ENCODE assay signal across 29 cellular contexts in genomic region chr4:86283341-86283740, GRCh38.
"Had no signal": no experiment of that assay in that cellular context is flagged by ENCODE, and none has a peak within 500 bp of the region (broad histone marks: within the 10 kb centered on the region; RNA-seq: fewer than 3 reads in every experiment).

No MANE protein-coding gene starts in this region.

- ATAC-seq: esophagus mucosa; gastrocnemius medialis; heart left ventricle; left lobe of liver; natural killer cell; sciatic nerve; stimulated activated naive CD8-positive, alpha-beta T cell treated with anti-CD3 and anti-CD28 coated beads, Interleukin-15, amount 100 ng/mL, for 72 hours had no signal

- H3K4me2 ChIP-seq: hepatocyte, smooth muscle cell had no signal

- H3K4me3 ChIP-seq: dorsolateral prefrontal cortex, gastrocnemius medialis, heart left ventricle, hepatocyte, lung, right atrium auricular region, smooth muscle cell, suprapubic skin, transverse colon, vagina had no signal

- H3K27ac Mint-ChIP-seq: endodermal cell; memory B cell; natural killer cell; progenitor cell of endocrine pancreas; stimulated activated naive CD8-positive, alpha-beta T cell treated with anti-CD3 and anti-CD28 coated beads, Interleukin-15, amount 100 ng/mL, for 72 hours had no signal

- H3K27me3 ChIP-seq: dorsolateral prefrontal cortex, gastrocnemius medialis, heart left ventricle, hepatocyte, right atrium auricular region, suprapubic skin, transverse colon, vagina had no signal

- H3K9me3 Mint-ChIP-seq: endodermal cell; memory B cell; stimulated activated naive CD8-positive, alpha-beta T cell treated with anti-CD3 and anti-CD28 coated beads, Interleukin-15, amount 100 ng/mL, for 72 hours had no signal

- H3K27me3 Mint-ChIP-seq: progenitor cell of endocrine pancreas; stimulated activated naive CD8-positive, alpha-beta T cell treated with anti-CD3 and anti-CD28 coated beads, Interleukin-15, amount 100 ng/mL, for 72 hours had no signal

- H3K4me1 ChIP-seq: gastrocnemius medialis, heart left ventricle, parathyroid adenoma, right atrium auricular region, transverse colon had no signal

- H3K27ac ChIP-seq: epithelial cell of prostate, gastrocnemius medialis, heart left ventricle, hepatocyte, parathyroid adenoma, right atrium auricular region, suprapubic skin, transverse colon, vagina had no signal

- H3K36me3 Mint-ChIP-seq: memory B cell, natural killer cell had no signal

- H3K9ac ChIP-seq: parathyroid adenoma had no signal

- H3K36me3 ChIP-seq: gastrocnemius medialis, heart left ventricle, right atrium auricular region, suprapubic skin, transverse colon, vagina had no signal

- H2AFZ ChIP-seq: hepatocyte, parathyroid adenoma had no signal

- DNase-seq: dorsolateral prefrontal cortex; effector CD4-positive, alpha-beta T cell; endodermal cell; foreskin fibroblast; gastrocnemius medialis; heart left ventricle; kidney; natural killer cell; stimulated activated CD4-positive, alpha-beta T cell treated with anti-CD3 and anti-CD28 coated beads, Interleukin-12 subunit alpha, Interleukin-12 subunit beta, amount 100 ng/mL, for 4 hours; stimulated activated CD4-positive, alpha-beta T cell treated with anti-CD3 and anti-CD28 coated beads, Interleukin-1b, Interleukin-23, amount 100 ng/mL, for 48 hours; stimulated activated CD4-positive, alpha-beta T cell treated with anti-CD3 and anti-CD28 coated beads, Interleukin-4, amount 100 ng/mL, for 1 hour; stimulated activated CD8-positive, alpha-beta memory T cell treated with anti-CD3 and anti-CD28 coated beads, Interleukin-4, amount 100 ng/mL, for 48 hours; stimulated activated naive CD4-positive, alpha-beta T cell; stimulated activated naive CD8-positive, alpha-beta T cell treated with anti-CD3 and anti-CD28 coated beads, Interleukin-15, amount 100 ng/mL, for 72 hours; transverse colon had no signal

- H3K4me1 Mint-ChIP-seq: memory B cell; natural killer cell; stimulated activated naive CD8-positive, alpha-beta T cell treated with anti-CD3 and anti-CD28 coated beads, Interleukin-15, amount 100 ng/mL, for 72 hours had no signal

- H3K9me3 ChIP-seq: gastrocnemius medialis, heart left ventricle, right atrium auricular region, suprapubic skin, transverse colon, vagina had no signal

- H3K4me3 Mint-ChIP-seq: endodermal cell; memory B cell; natural killer cell; neural crest cell; stimulated activated naive CD8-positive, alpha-beta T cell treated with anti-CD3 and anti-CD28 coated beads, Interleukin-15, amount 100 ng/mL, for 72 hours had no signal

- H3K79me2 ChIP-seq: hepatocyte, parathyroid adenoma had no signal
